Comparison of ENCODE assay signal across 9 cellular contexts in genomic region chr20:37383229-37383989, GRCh38. TPM values are rescaled to one million over a fixed set of nuclear protein-coding genes. Genes with fewer than 3 reads are reported as not detected.
DNase-seq lines count a peak whose midpoint lies in the region; ATAC-seq and TF ChIP-seq lines count a peak whose summit lies in the region.
"Had no signal": no experiment of that assay in that cellular context is flagged by ENCODE, and none has a peak within 500 bp of the region (broad histone marks: within the 10 kb centered on the region; RNA-seq: fewer than 3 reads in every experiment).

No MANE protein-coding gene starts in this region.

- DNase-seq in SK-N-SH = peak; percentile 20
- DNase-seq in T-cell = peak in 1 of 34 experiments; percentile 11
- DNase-seq in epithelial cell of proximal tubule (ENCODE audit: low read depth) = peak; percentile 41
- DNase-seq in smooth muscle cell (lab: John Stamatoyannopoulos, UW; ENCODE audit: unreplicated experiment) = no peak
- no peak for DNase-seq in gastrocnemius medialis
- DNase-seq: NCI-H1436 had no signal

- H3K27me3 Mint-ChIP-seq in T-cell = no peaks in the 10 kb centered on the region

- POLR2A ChIA-PET in SK-N-SH (lab: Yijun Ruan, JAX) (no interaction called here), T-cell (lab: Charles Lee) (no interaction called here)

- H3K27me3 ChIP-seq in SK-N-SH (ENCODE audit: insufficient read depth) = no peaks in the 10 kb centered on the region
- H3K27me3 ChIP-seq in smooth muscle cell (ENCODE audit: low read depth) = no peaks in the 10 kb centered on the region
- H3K27me3 ChIP-seq in gastrocnemius medialis = no peaks in the 10 kb centered on the region

- no peak overlapping the region for H3K4me2 ChIP-seq in SK-N-SH
- H3K4me2 ChIP-seq in smooth muscle cell = no peak overlapping the region

- H3K27ac ChIP-seq in SK-N-SH (ENCODE audit: low read depth in 2 of 2, low read length in 1 of 2) (no peak overlapping the region; a peak in 2 of 4 replicates), smooth muscle cell (ENCODE audit: low read depth) (peak overlapping the region; percentile 33), gastrocnemius medialis (no peak overlapping the region)

- H3K9me3 ChIP-seq in SK-N-SH = no peaks in the 10 kb centered on the region
- no peaks in the 10 kb centered on the region for H3K9me3 ChIP-seq in smooth muscle cell (replicated peaks; ENCODE audit: low read depth)
- no peaks in the 10 kb centered on the region for H3K9me3 ChIP-seq in gastrocnemius medialis

- TF ChIP-seq CTCF in SK-N-SH (IDR thresholded peaks at IDR 0.05) (no peak), epithelial cell of proximal tubule (conservative IDR thresholded peaks at IDR 0.05; ENCODE audit: low read depth, low read length) (no peak), smooth muscle cell (IDR thresholded peaks at IDR 0.05; ENCODE audit: borderline replicate concordance, insufficient read depth, poor library complexity, severe bottlenecking) (no peak), gastrocnemius medialis (IDR thresholded peaks at IDR 0.05 in 4 of 5, conservative IDR thresholded peaks at IDR 0.05 in 1 of 5) (no peak)

- H3K36me3 Mint-ChIP-seq in T-cell = no peaks in the 10 kb centered on the region

- peak overlapping the region; percentile 52 to 59 (median 52) for H3K4me3 Mint-ChIP-seq in T-cell

- H3K4me1 ChIP-seq in SK-N-SH (ENCODE audit: control insufficient read depth in 1 of 2, insufficient read depth in 2 of 2, low read depth in 1 of 2, low read length in 1 of 2) (peaks cover 6 to 18% of the 10 kb centered on the region in 2 experiments; a peak in 2 of 4 replicates), smooth muscle cell (ENCODE audit: low read depth) (peaks cover 4% of the 10 kb centered on the region), gastrocnemius medialis (peaks cover 0 to 5% of the 10 kb centered on the region in 2 donors)

- intact Hi-C loops in gastrocnemius medialis (cut with DNase I; ENCODE audit: low total_unique reads) = no loop called here

- no peaks in the 10 kb centered on the region for H3K9me3 Mint-ChIP-seq in T-cell

- H4K20me1 ChIP-seq in SK-N-SH (ENCODE audit: insufficient read depth) = no peaks in the 10 kb centered on the region
- H4K20me1 ChIP-seq in smooth muscle cell (ENCODE audit: low read depth) = peaks cover 23% of the 10 kb centered on the region

- H3K79me2 ChIP-seq in SK-N-SH (ENCODE audit: insufficient read depth) (peaks cover 1% of the 10 kb centered on the region; the same call in 1 of the 2 replicates), smooth muscle cell (ENCODE audit: low read depth) (peaks cover 32% of the 10 kb centered on the region)

- in situ Hi-C loops in gastrocnemius medialis (cut with MboI; ENCODE audit: low sequenced_read_pairs in 4 of 4) = loop anchor here (5.0 to 25.0 kb wide), 6 partner anchors 109 to 189 kb away; partner anchors contain the start of gene BLCAP (in 1 of the 4)

- ATAC-seq in SK-N-SH treated with all-trans-retinoic acid at 6 μM for 48 hours (no peak), T-cell (replicated peaks in 1 of 4) (no peak), HG03280 (IDR thresholded peaks at IDR 0.05; ENCODE audit: unreplicated experiment) (no peak), HG02610 (IDR thresholded peaks at IDR 0.05; ENCODE audit: unreplicated experiment) (no peak), gastrocnemius medialis (no peak)

- TF ChIP-seq POLR2A in gastrocnemius medialis (IDR thresholded peaks at IDR 0.05) = no peak

- H3K9me2 ChIP-seq in SK-N-SH = no peaks in the 10 kb centered on the region

- TF ChIP-seq EP300 in SK-N-SH (IDR thresholded peaks at IDR 0.05; ENCODE audit: borderline replicate concordance in 1 of 2, low read depth in 1 of 2, low read length in 1 of 2) = no peak

- no peak overlapping the region for H2AFZ ChIP-seq in SK-N-SH (ENCODE audit: low read depth)
- H2AFZ ChIP-seq in smooth muscle cell (ENCODE audit: low read depth) = no peak overlapping the region

- 78% methylated on average over 25 of the region's 25 CpGs for WGBS in SK-N-SH (ENCODE audit: low lambda C conversion rate)
- 73% methylated on average over 24 of the region's 25 CpGs for WGBS in smooth muscle cell (ENCODE audit: low lambda C conversion rate)

- CTCF ChIA-PET in SK-N-SH (lab: Yijun Ruan, JAX) (interaction anchor here (0.6 to 3.5 kb wide), 8 partner anchors 8 to 191 kb away, joined by 3 to 48 read pairs (median 6); partner anchors contain the start of gene MANBAL), T-cell (lab: Charles Lee) (interaction anchor here in 1 of 2 donors (0.6 kb wide), 1 partner anchor 37 kb away, joined by 3 read pairs; no protein-coding TSS in a partner anchor)

- TF ChIP-seq RAD21 in SK-N-SH (IDR thresholded peaks at IDR 0.05; ENCODE audit: low read length) = no peak

- H3K4me3 ChIP-seq in SK-N-SH (ENCODE audit: low read depth in 2 of 2, low read length in 1 of 2) (no peak overlapping the region), epithelial cell of proximal tubule (ENCODE audit: low read depth, low read length) (no peak overlapping the region), smooth muscle cell (no peak overlapping the region), gastrocnemius medialis (peak overlapping the region in 1 of 4 donors; percentile 57)

- no peak overlapping the region for H3K27ac Mint-ChIP-seq in T-cell

- H3K4me1 Mint-ChIP-seq in T-cell = peaks cover 6 to 10% (median 7%) of the 10 kb centered on the region in 3 donors

- no peak overlapping the region for H3K9ac ChIP-seq in SK-N-SH
- no peak overlapping the region for H3K9ac ChIP-seq in smooth muscle cell (ENCODE audit: low read depth)

- H3K36me3 ChIP-seq in SK-N-SH (replicated peaks in 1 of 2; ENCODE audit: control insufficient read depth in 1 of 2, insufficient read depth in 2 of 2, low read length in 1 of 2) (peaks cover 4 to 21% of the 10 kb centered on the region in 2 experiments), smooth muscle cell (ENCODE audit: low read depth) (no peaks in the 10 kb centered on the region), gastrocnemius medialis (no peaks in the 10 kb centered on the region)

- peaks cover 9% of the 10 kb centered on the region for H3F3A ChIP-seq in SK-N-SH (replicated peaks; ENCODE audit: insufficient read depth)
- peaks cover 14% of the 10 kb centered on the region for H3F3A ChIP-seq in smooth muscle cell (ENCODE audit: low read depth)

TF ChIP-seq in SK-N-SH, 30 proteins besides CTCF, POLR2A, EP300 and RAD21:
- no peak for TF ChIP-seq EZH2phosphoT487 (IDR thresholded peaks at IDR 0.05; ENCODE audit: borderline replicate concordance, low read depth)
- TF ChIP-seq SIN3A (IDR thresholded peaks at IDR 0.05; ENCODE audit: borderline replicate concordance, low read depth, low read length) = no peak
- no peak for TF ChIP-seq IRF3 (IDR thresholded peaks at IDR 0.05; ENCODE audit: low read depth, low read length)

TF ChIP-seq in SK-N-SH treated with all-trans-retinoic acid at 6 μM for 48 hours, 23 proteins besides CTCF, POLR2A, EP300 and RAD21 (continues in another document):
- no peak for TF ChIP-seq ARNTL (CRISPR knock-in tag; IDR thresholded peaks at IDR 0.05; ENCODE audit: borderline replicate concordance, low read depth)
- no peak for TF ChIP-seq OSR1 (CRISPR knock-in tag; IDR thresholded peaks at IDR 0.05)
- TF ChIP-seq PPARA (CRISPR knock-in tag; IDR thresholded peaks at IDR 0.05; ENCODE audit: borderline replicate concordance) = no peak
- TF ChIP-seq SNAI2 (CRISPR knock-in tag; IDR thresholded peaks at IDR 0.05) = no peak
- TF ChIP-seq ISL1 (CRISPR knock-in tag; IDR thresholded peaks at IDR 0.05) = no peak
- TF ChIP-seq BACH2 (CRISPR knock-in tag; IDR thresholded peaks at IDR 0.05; ENCODE audit: borderline replicate concordance) = no peak
- no peak for TF ChIP-seq TSHZ2 (CRISPR knock-in tag; IDR thresholded peaks at IDR 0.05)

RNA-seq across cellular contexts. Expression of gene SRC, which starts 37.5 kb away (rescaled TPM):
- polyA plus RNA-seq in SK-N-SH (2012; rRNA removed) (23.8 and 25.6 TPM in 2 replicates), smooth muscle cell (26.0 and 47.7 TPM in 2 replicates)
- polyA plus RNA-seq in SK-N-SH (2012; cell fraction: cytosol; rRNA removed) = 9.6 and 17.1 TPM in 2 replicates
- 49.2 and 58.8 TPM in 2 replicates for polyA plus RNA-seq in SK-N-SH (2012; cell fraction: nucleus; rRNA removed)
- total RNA-seq in T-cell (1 to 10 TPM; 1.4 to 4.5 (median 2.0) TPM), epithelial cell of proximal tubule (32.5 and 37.8 TPM in 2 replicates), smooth muscle cell (26.7 and 36.5 TPM in 2 replicates), gastrocnemius medialis (1 to 10 TPM; 1.0 to 2.3 (median 1.8) TPM)

Comparison
In these comparisons a context has a peak if more than half of its experiments do, and no peak if none do; other contexts are left out.
1. DNase-seq: peak in SK-N-SH (single experiment) and epithelial cell of proximal tubule (single experiment); none in smooth muscle cell (single experiment) and gastrocnemius medialis (0 of 2).